Comparison of ENCODE assay signal across 8 cellular contexts in the genomic region with DNA sequence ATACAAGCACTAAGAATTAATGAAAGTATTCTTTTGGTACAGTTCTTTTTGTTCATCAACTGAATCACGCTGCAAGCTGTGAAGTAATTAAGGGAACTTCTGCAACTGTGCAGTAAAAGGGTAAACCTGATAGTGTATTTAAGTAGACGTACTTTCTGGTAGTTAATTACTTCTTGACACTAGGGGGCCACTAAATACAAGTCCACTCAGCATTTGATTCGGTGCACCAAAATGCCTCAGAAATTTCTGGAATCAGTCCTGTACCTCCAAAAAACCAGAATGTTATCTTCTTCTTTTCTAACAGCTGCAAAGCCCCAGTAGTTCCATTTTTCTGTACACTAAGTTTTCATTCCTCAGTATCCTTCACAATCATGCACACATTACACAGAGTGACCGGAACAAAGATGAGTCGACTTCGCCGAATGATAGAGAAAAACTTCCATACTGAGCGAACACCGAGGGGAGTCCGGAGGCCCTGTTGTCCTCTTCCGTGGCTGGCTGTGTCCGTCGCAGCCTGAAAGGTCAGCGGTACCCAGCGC. TPM values are rescaled to one million over a fixed set of nuclear protein-coding genes. Genes with fewer than 3 reads are reported as not detected.
DNase-seq lines count a peak whose midpoint lies in the region; ATAC-seq and TF ChIP-seq lines count a peak whose summit lies in the region.

No MANE protein-coding gene starts in this region.

- H3K27ac ChIP-seq in HUES64 (ENCODE audit: low read depth, low read length): peak overlapping the region; percentile 55
- peak overlapping the region; percentile 68 for H3K27ac ChIP-seq in mesodermal cell (ENCODE audit: low read depth, low read length, severe bottlenecking)
- H3K27ac ChIP-seq in uterus: peak overlapping the region; percentile 83 to 86

- H3K9me3 ChIP-seq in HUES64 (ENCODE audit: insufficient read depth, low read depth, low read length) (no peaks in the 10 kb centered on the region), mesodermal cell (ENCODE audit: control insufficient read depth, low read length) (no peaks in the 10 kb centered on the region), uterus (no peaks in the 10 kb centered on the region)

- peak overlapping the region; percentile 97 to 98 for H3K27ac Mint-ChIP-seq in effector memory CD8-positive, alpha-beta T cell

- H3K27me3 Mint-ChIP-seq in effector memory CD8-positive, alpha-beta T cell: no peaks in the 10 kb centered on the region

- peak overlapping the region; percentile 73 for H3K9ac ChIP-seq in HUES64 (ENCODE audit: low read depth, low read length)

- no peaks in the 10 kb centered on the region for H3K9me3 Mint-ChIP-seq in effector memory CD8-positive, alpha-beta T cell

- TF ChIP-seq POLR2A in uterus (IDR thresholded peaks at IDR 0.05): no peak

- peaks cover 34% of the 10 kb centered on the region for H3K36me3 Mint-ChIP-seq in effector memory CD8-positive, alpha-beta T cell (ENCODE audit: insufficient read depth)

- peaks cover 9% of the 10 kb centered on the region; the same call in 1 of the 2 replicates for H3K4me1 ChIP-seq in HUES64 (ENCODE audit: insufficient read depth, low read length)
- H3K4me1 ChIP-seq in mesodermal cell (ENCODE audit: control insufficient read depth, insufficient read depth, low read length, poor library complexity, severe bottlenecking): peaks cover 23% of the 10 kb centered on the region
- peaks cover 5 to 14% of the 10 kb centered on the region in 2 donors for H3K4me1 ChIP-seq in uterus

- peaks cover 17 to 35% of the 10 kb centered on the region in 2 donors for H3K4me1 Mint-ChIP-seq in effector memory CD8-positive, alpha-beta T cell (ENCODE audit: low read depth in 2 of 2)

- H3K4me3 Mint-ChIP-seq in effector memory CD8-positive, alpha-beta T cell: peak overlapping the region; percentile 98 to 100

- H3K4me3 ChIP-seq in HUES64 (ENCODE audit: low read length): peak overlapping the region; percentile 93
- H3K4me3 ChIP-seq in mesodermal cell (ENCODE audit: extremely low read depth, insufficient read depth, low read length, poor library complexity, severe bottlenecking): peak overlapping the region; percentile 97
- peak overlapping the region; percentile 76 to 92 for H3K4me3 ChIP-seq in uterus

- H3K27me3 ChIP-seq in HUES64 (ENCODE audit: insufficient read depth, low read length) (no peaks in the 10 kb centered on the region), uterus (no peaks in the 10 kb centered on the region)

- peaks cover 60% of the 10 kb centered on the region for H3K36me3 ChIP-seq in HUES64 (ENCODE audit: insufficient read depth, low read length)
- peaks cover 31% of the 10 kb centered on the region for H3K36me3 ChIP-seq in mesodermal cell (ENCODE audit: control insufficient read depth, insufficient read depth, low read length)
- no peaks in the 10 kb centered on the region for H3K36me3 ChIP-seq in uterus

- peak; percentile 11 for DNase-seq in NCI-H1436 treated with DMSO at 0.1 percent for 48 hours (lab: John Stamatoyannopoulos, UW)
- DNase-seq in NCI-H1436 (lab: John Stamatoyannopoulos, UW): no peak
- peak in 2 of 3 experiments; percentile 13 to 25 for DNase-seq in effector memory CD8-positive, alpha-beta T cell
- DNase-seq in uterus: no peak

- ATAC-seq in GM21447 (IDR thresholded peaks at IDR 0.05; ENCODE audit: unreplicated experiment): peak; percentile 33
- peak; percentile 60 for ATAC-seq in SK-N-SH treated with all-trans-retinoic acid at 6 μM for 48 hours
- ATAC-seq in effector memory CD8-positive, alpha-beta T cell (replicated peaks): peak; percentile 40

- TF ChIP-seq CTCF in uterus (IDR thresholded peaks at IDR 0.05): peak in 1 of 4 experiments; percentile 27

- intact Hi-C loops in uterus (cut with DNase I; ENCODE audit: low total_unique reads): no loop called here

- 2% methylated on average over 15 of the region's 15 CpGs for WGBS in HUES64
- 0 to 2% methylated on average over 13 to 14 of the region's 15 CpGs for whole genome bisulfite sequencing in mesodermal cell (ENCODE audit: insufficient coverage in 2 of 2), 2 experiments

TF ChIP-seq in SK-N-SH treated with all-trans-retinoic acid at 6 μM for 48 hours, 23 proteins besides CTCF, POLR2A, EP300 and RAD21:
- TF ChIP-seq ZFP3 (CRISPR knock-in tag; IDR thresholded peaks at IDR 0.05): no peak
- no peak for TF ChIP-seq ESRRG (CRISPR knock-in tag; IDR thresholded peaks at IDR 0.05)
- TF ChIP-seq ISL1 (CRISPR knock-in tag; IDR thresholded peaks at IDR 0.05): no peak

RNA-seq across cellular contexts. Expression of a gene that starts 0.5 kb away (rescaled TPM):
- 22.0 TPM for polyA plus RNA-seq in HUES64 (2013, experiment 1 of 2)
- polyA plus RNA-seq in HUES64 (2013, experiment 2 of 2): 25.7 TPM
- 32.9 TPM for polyA plus RNA-seq in mesodermal cell (2013, experiment 1 of 2)
- 32.5 TPM for polyA plus RNA-seq in mesodermal cell (2013, experiment 2 of 2)
- 10 to 100 TPM; 15.9 to 55.7 (median 26.6) TPM for total RNA-seq in uterus

RNA-seq across cellular contexts. Expression of a gene that starts 0.6 kb away (rescaled TPM):
- 101 TPM for polyA plus RNA-seq in HUES64 (2013, experiment 1 of 2)
- polyA plus RNA-seq in HUES64 (2013, experiment 2 of 2): 101 TPM
- 73.3 TPM for polyA plus RNA-seq in mesodermal cell (2013, experiment 1 of 2)
- polyA plus RNA-seq in mesodermal cell (2013, experiment 2 of 2): 137 TPM
- 100 to 1,000 TPM in 2 of 4 donors, 10 to 100 TPM in 2; 91.5 to 229 (median 112) TPM for total RNA-seq in uterus

Comparison
In these comparisons a context has a peak if more than half of its experiments do, and no peak if none do; other contexts are left out.
1. DNase-seq: peak in NCI-H1436 treated with DMSO at 0.1 percent for 48 hours (single experiment) and effector memory CD8-positive, alpha-beta T cell (2 of 3); none in NCI-H1436 (single experiment) and uterus (0 of 2).
2. Peak in every context shown above with its lines, with median percentiles within 50 percentile points of each other: ATAC-seq, H3K27ac ChIP-seq and H3K4me3 ChIP-seq.